Comparison of ENCODE assay signal across 16 cellular contexts in genomic region chr1:206049293-206049692, GRCh38. TPM values are rescaled to one million over a fixed set of nuclear protein-coding genes. Genes with fewer than 3 reads are reported as not detected.
DNase-seq lines count a peak whose midpoint lies in the region; ATAC-seq and TF ChIP-seq lines count a peak whose summit lies in the region.
"Had no signal": no experiment of that assay in that cellular context is flagged by ENCODE, and none has a peak within 500 bp of the region (broad histone marks: within the 10 kb centered on the region; RNA-seq: fewer than 3 reads in every experiment).

No MANE protein-coding gene starts in this region.

- H3K9me3 Mint-ChIP-seq in activated B cell treated with CpG ODN at 0.5 μM for 24 hours: no peaks in the 10 kb centered on the region

- no peaks in the 10 kb centered on the region for H4K20me1 ChIP-seq in PC-9 (ENCODE audit: insufficient read depth)

- H3K9me3 ChIP-seq in BE2C (no peaks in the 10 kb centered on the region), PC-9 (ENCODE audit: insufficient read depth, low read depth) (no peaks in the 10 kb centered on the region)
- H3K9me3 ChIP-seq: breast epithelium, suprapubic skin had no signal

- H3K27me3 ChIP-seq in BE2C (peaks cover 33% of the 10 kb centered on the region), PC-9 (ENCODE audit: insufficient read depth, low read depth) (no peaks in the 10 kb centered on the region)
- H3K27me3 ChIP-seq: breast epithelium, suprapubic skin had no signal

- H3K36me3 ChIP-seq in BE2C (no peaks in the 10 kb centered on the region), PC-9 (ENCODE audit: low read depth) (no peaks in the 10 kb centered on the region)
- H3K36me3 ChIP-seq: breast epithelium, suprapubic skin had no signal

- no peak overlapping the region for H2AFZ ChIP-seq in PC-9

- no peaks in the 10 kb centered on the region for H3K4me1 ChIP-seq in BE2C
- H3K4me1 ChIP-seq in PC-9 (replicated peaks; ENCODE audit: insufficient read depth): peaks cover 11% of the 10 kb centered on the region
- H3K4me1 ChIP-seq: breast epithelium, suprapubic skin had no signal

- intact Hi-C loops in activated B cell treated with CpG ODN at 0.5 μM for 24 hours (cut with micrococcal nuclease) (loop anchor here (10.0 kb wide), 1 partner anchor 876 kb away; the partner anchor contains the start of gene FCMR), PC-9 (cut with micrococcal nuclease; ENCODE audit: unreplicated experiment) (no loop called here)

- H3K79me2 ChIP-seq in PC-9 (ENCODE audit: low read depth): no peaks in the 10 kb centered on the region

- DNase-seq in activated B cell treated with CpG ODN at 0.5 μM for 24 hours (no peak), BE2C (no peak), 8988T (no peak), UCSD-AML1 (lab: John Stamatoyannopoulos, UW; ENCODE audit: unreplicated experiment) (no peak), PC-9 (no peak)
- DNase-seq: DMS79, NCI-H510A treated with DMSO at 0.1 percent for 48 hours, nucleus accumbens had no signal

- ATAC-seq in GM18520 (IDR thresholded peaks at IDR 0.05; ENCODE audit: unreplicated experiment): peak; percentile 34
- peak; percentile 38 for ATAC-seq in GM21390 (IDR thresholded peaks at IDR 0.05; ENCODE audit: unreplicated experiment)
- peak; percentile 46 for ATAC-seq in HG03095 (IDR thresholded peaks at IDR 0.05; ENCODE audit: unreplicated experiment)
- peak; percentile 40 for ATAC-seq in activated B cell treated with CpG ODN at 0.5 μM for 24 hours (ENCODE audit: low read depth)

- no peaks in the 10 kb centered on the region for H3K9me2 ChIP-seq in PC-9 (ENCODE audit: insufficient read depth)

- H3K27ac ChIP-seq in PC-9: no peak overlapping the region
- H3K27ac ChIP-seq: breast epithelium, suprapubic skin had no signal

- POLR2A ChIA-PET in activated B cell treated with CpG ODN at 0.5 μM for 24 hours (lab: Charles Lee): interaction anchor here (0.7 to 5.2 kb wide), 10 partner anchors 9 to 1524 kb away, joined by 3 to 67 read pairs (median 5); no protein-coding TSS in a partner anchor
- POLR2A ChIA-PET in PC-9 (lab: Charles Lee; ENCODE audit: unreplicated experiment): no interaction called here

- H3K4me1 Mint-ChIP-seq in activated B cell treated with CpG ODN at 0.5 μM for 24 hours: peaks cover 87% of the 10 kb centered on the region

- no TSS peak for BruUV-seq in PC-9 (replicated peaks; lab: Mats Ljungman, UMichigan)

- no peak for TF ChIP-seq CTCF in activated B cell treated with CpG ODN at 0.5 μM for 24 hours (IDR thresholded peaks at IDR 0.05)
- no peak for TF ChIP-seq CTCF in BE2C (IDR thresholded peaks at IDR 0.05; ENCODE audit: low read depth, low read length)
- no peak for TF ChIP-seq CTCF in PC-9 (conservative IDR thresholded peaks at IDR 0.05)

- no peaks in the 10 kb centered on the region for H3K27me3 Mint-ChIP-seq in activated B cell treated with CpG ODN at 0.5 μM for 24 hours

- H3K36me3 Mint-ChIP-seq in activated B cell treated with CpG ODN at 0.5 μM for 24 hours (ENCODE audit: low read depth): peaks cover 51% of the 10 kb centered on the region

- H3K4me3 ChIP-seq in BE2C (ENCODE audit: low read depth, low read length): no peak overlapping the region
- H3K4me3 ChIP-seq in PC-9: no peak overlapping the region
- H3K4me3 ChIP-seq: breast epithelium, suprapubic skin had no signal

- no peaks in the 10 kb centered on the region; the same call in 1 of the 2 replicates for H3F3A ChIP-seq in PC-9 (ENCODE audit: insufficient read depth, low read depth)

- CTCF ChIA-PET in activated B cell treated with CpG ODN at 0.5 μM for 24 hours (lab: Charles Lee): interaction anchor here (1.0 to 2.0 kb wide), 4 partner anchors 15 to 65 kb away, joined by 3 to 11 read pairs (median 6); no protein-coding TSS in a partner anchor
- CTCF ChIA-PET in PC-9 (lab: Charles Lee): no interaction called here

- no peak overlapping the region for H3K4me2 ChIP-seq in PC-9

- H3K4me3 Mint-ChIP-seq in activated B cell treated with CpG ODN at 0.5 μM for 24 hours: peak overlapping the region; percentile 71

- peak overlapping the region; percentile 95 for H3K27ac Mint-ChIP-seq in activated B cell treated with CpG ODN at 0.5 μM for 24 hours

RNA-seq across cellular contexts. Expression of gene RHEX, which starts 3.7 kb away (rescaled TPM):
- 30.4 and 34.8 TPM in 2 replicates for total RNA-seq in activated B cell treated with CpG ODN at 0.5 μM for 24 hours
- polyA plus RNA-seq in BE2C (2012; ENCODE audit: insufficient read depth, insufficient read length, low read depth): not detected
- total RNA-seq in PC-9 (2021): not detected in 2 replicates
- total RNA-seq: H1 had no signal
- polyA plus RNA-seq: H1, keratinocyte had no signal

RNA-seq across cellular contexts. Expression of gene CTSE, which starts 25.6 kb away (rescaled TPM):
- not detected in 2 replicates for total RNA-seq in activated B cell treated with CpG ODN at 0.5 μM for 24 hours
- polyA plus RNA-seq in BE2C (2012; ENCODE audit: insufficient read depth, insufficient read length, low read depth): not detected
- 0.65 and 1.2 TPM in 2 replicates for total RNA-seq in PC-9 (2021)
- total RNA-seq: epithelial cell of proximal tubule, H1, suprapubic skin had no signal

RNA-seq across cellular contexts. Expression of gene RAB7B, which starts 46.1 kb away (rescaled TPM):
- total RNA-seq in activated B cell treated with CpG ODN at 0.5 μM for 24 hours (not detected in 2 replicates), PC-9 (2021) (not detected in 2 replicates)
- polyA plus RNA-seq in BE2C (2012; ENCODE audit: insufficient read depth, insufficient read length, low read depth): not detected
- total RNA-seq: epithelial cell of proximal tubule, H1 had no signal

Comparison
In these comparisons a context has a peak if more than half of its experiments do, and no peak if none do; other contexts are left out.
1. RNA of gene RHEX, which starts 3.7 kb away (total RNA-seq): 30.4 to 34.8 TPM in activated B cell treated with CpG ODN at 0.5 μM for 24 hours; not detected in PC-9; every median in the first group is over 10 times any median in the second.
2. Peak in every context shown above with its lines, with median percentiles within 50 percentile points of each other: ATAC-seq.